In the genomic region with DNA sequence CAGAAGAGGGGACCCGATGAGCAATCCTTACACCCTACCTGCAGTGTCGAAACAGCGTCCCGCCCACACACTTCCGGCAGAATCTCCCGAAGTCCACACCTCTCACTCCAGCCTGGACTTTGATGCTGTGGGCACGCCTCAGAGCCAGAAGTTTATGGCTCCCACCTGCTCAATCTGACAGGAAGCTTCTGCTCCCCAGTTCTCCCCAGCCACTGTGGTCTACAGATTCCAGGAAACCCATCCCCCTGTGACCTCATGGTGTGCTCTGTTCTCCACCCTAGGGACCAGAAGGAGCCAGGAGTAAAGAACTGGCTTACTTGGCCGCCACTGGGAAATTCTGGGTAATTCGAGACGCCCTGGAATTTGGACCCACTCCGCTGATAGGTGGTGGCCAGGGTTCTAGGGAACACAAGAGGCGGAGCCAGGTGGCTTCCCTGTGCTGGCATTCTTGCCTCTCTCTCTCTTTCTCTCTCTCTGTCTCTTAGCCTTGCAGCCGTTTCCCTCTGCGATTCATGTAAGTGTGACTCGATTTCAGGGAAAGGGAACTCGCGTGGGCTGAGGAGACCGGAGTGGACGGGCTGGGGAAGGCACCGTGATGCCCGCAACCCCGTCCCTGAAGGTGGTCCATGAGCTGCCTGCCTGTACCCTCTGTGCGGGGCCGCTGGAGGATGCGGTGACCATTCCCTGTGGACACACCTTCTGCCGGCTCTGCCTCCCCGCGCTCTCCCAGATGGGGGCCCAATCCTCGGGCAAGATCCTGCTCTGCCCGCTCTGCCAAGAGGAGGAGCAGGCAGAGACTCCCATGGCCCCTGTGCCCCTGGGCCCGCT, we compare ENCODE assay signal across 1 cellular context.
TF ChIP-seq lines count a peak whose summit lies in the region.

TRIM15 (plus strand) TSS at position 457 of the 828 bp plus-strand sequence; CDS start at position 596, 139 bp downstream.

TF ChIP-seq in SK-N-SH treated with all-trans-retinoic acid at 6 μM for 48 hours, 23 proteins besides CTCF, POLR2A, EP300 and RAD21 (continued from another document):
- no peak for TF ChIP-seq PATZ1 (CRISPR knock-in tag; IDR thresholded peaks at IDR 0.05; ENCODE audit: borderline replicate concordance)
- no peak for TF ChIP-seq ISL1 (CRISPR knock-in tag; IDR thresholded peaks at IDR 0.05)
- TF ChIP-seq ZNF70 (CRISPR knock-in tag; IDR thresholded peaks at IDR 0.05): no peak
- no peak for TF ChIP-seq ZNF565 (CRISPR knock-in tag; conservative IDR thresholded peaks at IDR 0.05; ENCODE audit: low read depth)
